In genomic region chr15:34099914-34100313, GRCh38 we compare ENCODE assay signal across 1 cellular context.
TF ChIP-seq lines count a peak whose summit lies in the region.

No MANE protein-coding gene starts in this region.

TF ChIP-seq in HepG2, 621 proteins besides CTCF, POLR2A, EP300 and RAD21:
- TF ChIP-seq, protein P1, sequence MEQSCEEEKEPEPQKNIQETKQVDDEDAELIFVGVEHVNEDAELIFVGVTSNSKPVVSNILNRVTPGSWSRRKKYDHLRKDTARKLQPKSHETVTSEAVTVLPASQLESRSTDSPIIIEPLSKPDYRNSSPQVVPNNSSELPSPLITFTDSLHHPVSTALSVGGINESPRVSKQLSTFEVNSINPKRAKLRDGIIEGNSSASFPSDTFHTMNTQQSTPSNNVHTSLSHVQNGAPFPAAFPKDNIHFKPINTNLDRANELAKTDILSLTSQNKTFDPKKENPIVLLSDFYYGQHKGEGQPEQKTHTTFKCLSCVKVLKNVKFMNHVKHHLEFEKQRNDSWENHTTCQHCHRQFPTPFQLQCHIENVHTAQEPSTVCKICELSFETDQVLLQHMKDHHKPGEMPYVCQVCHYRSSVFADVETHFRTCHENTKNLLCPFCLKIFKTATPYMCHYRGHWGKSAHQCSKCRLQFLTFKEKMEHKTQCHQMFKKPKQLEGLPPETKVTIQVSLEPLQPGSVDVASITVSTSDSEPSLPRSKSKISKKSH (CRISPR knock-in tag; IDR thresholded peaks at IDR 0.05; ENCODE audit: borderline replicate concordance): no peak
- no peak for TF ChIP-seq NR2F1 (CRISPR knock-in tag; IDR thresholded peaks at IDR 0.05)
- TF ChIP-seq, protein P2, sequence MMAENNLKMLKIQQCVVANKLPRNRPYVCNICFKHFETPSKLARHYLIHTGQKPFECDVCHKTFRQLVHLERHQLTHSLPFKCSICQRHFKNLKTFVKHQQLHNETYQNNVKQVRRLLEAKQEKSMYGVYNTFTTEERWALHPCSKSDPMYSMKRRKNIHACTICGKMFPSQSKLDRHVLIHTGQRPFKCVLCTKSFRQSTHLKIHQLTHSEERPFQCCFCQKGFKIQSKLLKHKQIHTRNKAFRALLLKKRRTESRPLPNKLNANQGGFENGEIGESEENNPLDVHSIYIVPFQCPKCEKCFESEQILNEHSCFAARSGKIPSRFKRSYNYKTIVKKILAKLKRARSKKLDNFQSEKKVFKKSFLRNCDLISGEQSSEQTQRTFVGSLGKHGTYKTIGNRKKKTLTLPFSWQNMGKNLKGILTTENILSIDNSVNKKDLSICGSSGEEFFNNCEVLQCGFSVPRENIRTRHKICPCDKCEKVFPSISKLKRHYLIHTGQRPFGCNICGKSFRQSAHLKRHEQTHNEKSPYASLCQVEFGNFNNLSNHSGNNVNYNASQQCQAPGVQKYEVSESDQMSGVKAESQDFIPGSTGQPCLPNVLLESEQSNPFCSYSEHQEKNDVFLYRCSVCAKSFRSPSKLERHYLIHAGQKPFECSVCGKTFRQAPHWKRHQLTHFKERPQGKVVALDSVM (CRISPR knock-in tag; IDR thresholded peaks at IDR 0.05): peak; percentile 56; the same call in 1 of the 2 replicates
- TF ChIP-seq ZNF124 (CRISPR knock-in tag; IDR thresholded peaks at IDR 0.05): no peak
